8 cellular contexts compared by ENCODE assay signal in the genomic region with DNA sequence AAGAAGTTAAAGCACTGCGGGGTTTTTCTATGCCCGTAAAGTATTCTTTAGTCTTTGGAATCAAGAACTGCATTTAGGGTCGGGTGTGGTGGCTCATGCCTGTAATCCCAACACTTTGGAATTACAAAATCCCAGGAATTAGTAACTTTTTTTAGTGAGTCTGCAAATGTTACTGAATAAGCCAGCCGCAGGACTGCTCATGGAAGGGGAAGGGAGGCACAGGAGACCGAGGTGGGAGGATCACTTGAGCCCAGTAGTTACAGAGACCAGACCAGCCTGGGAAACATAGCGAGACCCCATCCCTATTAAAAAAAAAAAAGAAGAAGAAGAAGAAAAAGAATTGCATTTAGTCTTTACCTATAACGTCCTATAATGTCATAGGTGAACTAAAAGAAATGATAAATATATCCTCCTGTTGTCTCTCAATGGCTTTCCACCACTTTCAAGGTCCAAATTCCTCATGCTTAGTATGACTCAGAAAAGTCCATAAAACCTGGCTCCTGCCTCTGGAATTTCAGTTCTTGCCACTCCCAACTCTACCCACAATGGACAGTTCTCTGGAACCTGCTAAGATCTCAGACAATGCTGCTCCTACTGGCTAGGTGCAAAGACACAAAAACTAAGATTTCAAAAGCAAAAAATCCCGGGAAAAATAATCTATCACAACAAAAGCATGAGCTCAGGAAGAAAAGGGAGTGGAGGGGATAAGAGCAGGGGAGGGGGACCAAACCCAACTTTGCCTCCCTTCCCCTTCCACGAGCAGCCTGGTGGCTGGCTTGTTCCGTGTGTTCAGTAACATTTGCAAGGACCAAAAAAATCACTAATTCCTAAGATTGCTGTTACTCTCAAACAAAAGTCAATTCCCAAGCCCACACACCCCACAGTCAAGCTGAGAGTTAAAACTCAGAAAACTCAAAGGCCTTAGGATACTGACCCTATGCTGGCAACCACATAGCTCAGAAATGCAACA. TPM values are rescaled to one million over a fixed set of nuclear protein-coding genes. Genes with fewer than 3 reads are reported as not detected.
DNase-seq lines count a peak whose midpoint lies in the region; FAIRE-seq and TF ChIP-seq lines count a peak whose summit lies in the region.
"Had no signal": no experiment of that assay in that cellular context is flagged by ENCODE, and none has a peak within 500 bp of the region (broad histone marks: within the 10 kb centered on the region; RNA-seq: fewer than 3 reads in every experiment).

No MANE protein-coding gene starts in this region.

- H3K4me3 ChIP-seq in kidney (ENCODE audit: low read length in 2 of 2) (peak overlapping the region; percentile 27 to 40), stomach (no peak overlapping the region), coronary artery (no peak overlapping the region)

- no peaks in the 10 kb centered on the region for H3K27me3 ChIP-seq in stomach

- H3K4me1 ChIP-seq in kidney (ENCODE audit: control insufficient read depth in 1 of 2, insufficient read depth in 1 of 2, low read depth in 1 of 2, low read length in 2 of 2) (peaks cover 51 to 66% of the 10 kb centered on the region in 2 donors), stomach (peaks cover 78 to 100% (median 91%) of the 10 kb centered on the region in 4 donors)

- peak overlapping the region in 1 of 2 donors; percentile 66 for H3K9ac ChIP-seq in kidney (ENCODE audit: low read length in 2 of 2)

- DNase-seq in HK-2 (ENCODE audit: unreplicated experiment) (peak; percentile 44), T1000 (lab: John Stamatoyannopoulos, UW) (peak; percentile 25), kidney (no peak), stomach (no peak), coronary artery (ENCODE audit: low spot score) (no peak), NCI-H1105 (lab: John Stamatoyannopoulos, UW) (no peak), GM10248 (ENCODE audit: extremely low spot score) (no peak)

- 58 to 68% (median 62%) methylated on average over 10 of the region's 10 CpGs for WGBS in stomach, 5 donors

- TF ChIP-seq CTCF in kidney (IDR thresholded peaks at IDR 0.05; ENCODE audit: borderline replicate concordance, extremely low read depth, insufficient read depth) (peak; percentile 13), stomach (IDR thresholded peaks at IDR 0.05) (no peak), coronary artery (IDR thresholded peaks at IDR 0.05) (no peak), GM10248 (IDR thresholded peaks at IDR 0.05; ENCODE audit: control extremely low read depth, extremely low read depth, low read depth, missing control alignments) (no peak)

- H3K9me3 ChIP-seq in kidney (ENCODE audit: control insufficient read depth in 1 of 2, low read length in 2 of 2) (no peaks in the 10 kb centered on the region), stomach (no peaks in the 10 kb centered on the region)

- no peak for TF ChIP-seq EP300 in stomach (IDR thresholded peaks at IDR 0.05)

- TF ChIP-seq POLR2A in stomach (IDR thresholded peaks at IDR 0.05) = no peak

- POLR2A ChIA-PET in GM10248 (lab: Yijun Ruan, JAX) = interaction anchor here (0.6 to 1.1 kb wide), 4 partner anchors 11 to 382 kb away, joined by 3 read pairs; no protein-coding TSS in a partner anchor

- CTCF ChIA-PET in GM10248 (lab: Yijun Ruan, JAX) = interaction anchor here (1.2 to 2.2 kb wide), 7 partner anchors 11 to 66 kb away, joined by 3 to 10 read pairs (median 5); no protein-coding TSS in a partner anchor

- H3K27ac ChIP-seq in kidney (ENCODE audit: low read depth in 2 of 2, low read length in 2 of 2) = peak overlapping the region; percentile 86 to 88
- peak overlapping the region; percentile 76 to 89 (median 82) for H3K27ac ChIP-seq in stomach
- H3K27ac ChIP-seq in coronary artery = no peak overlapping the region

- intact Hi-C loops in kidney (cut with DNase I) (no loop called here), stomach (cut with DNase I; ENCODE audit: low total_unique reads) (no loop called here)

- no peak for FAIRE-seq in kidney (lab: Jason Lieb, UNC)
- FAIRE-seq: endometrium had no signal

- H3K36me3 ChIP-seq in kidney (ENCODE audit: control insufficient read depth in 1 of 2, insufficient read depth in 2 of 2, low read length in 2 of 2) (no peaks in the 10 kb centered on the region), stomach (no peaks in the 10 kb centered on the region)

RNA-seq across cellular contexts. Expression of gene B4GALT5, which starts 39.0 kb away (rescaled TPM):
- total RNA-seq in kidney = 73.3 TPM
- 21.4 TPM for polyA plus RNA-seq in kidney (ENCODE audit: insufficient read depth, low read depth, low replicate concordance)
- total RNA-seq in stomach = 10 to 100 TPM; 17.5 to 40.0 (median 25.8) TPM
- polyA plus RNA-seq in stomach = 10 to 100 TPM in 2 of 3 donors, 1 to 10 TPM in 1; 7.5 to 10.8 (median 10.2) TPM

Comparison
In these comparisons a context has a peak if more than half of its experiments do, and no peak if none do; other contexts are left out.
1. DNase-seq: peak in HK-2 (single experiment) and T1000 (single experiment); none in kidney (single experiment), stomach (single experiment), coronary artery (single experiment), NCI-H1105 (single experiment) and GM10248 (single experiment).
2. H3K27ac ChIP-seq: peak in kidney (2 of 2) and stomach (5 of 5); none in coronary artery (0 of 2).
3. H3K4me3 ChIP-seq: peak in kidney (2 of 2); none in stomach (0 of 4) and coronary artery (single experiment).